17 cellular contexts compared by ENCODE assay signal in the genomic region with DNA sequence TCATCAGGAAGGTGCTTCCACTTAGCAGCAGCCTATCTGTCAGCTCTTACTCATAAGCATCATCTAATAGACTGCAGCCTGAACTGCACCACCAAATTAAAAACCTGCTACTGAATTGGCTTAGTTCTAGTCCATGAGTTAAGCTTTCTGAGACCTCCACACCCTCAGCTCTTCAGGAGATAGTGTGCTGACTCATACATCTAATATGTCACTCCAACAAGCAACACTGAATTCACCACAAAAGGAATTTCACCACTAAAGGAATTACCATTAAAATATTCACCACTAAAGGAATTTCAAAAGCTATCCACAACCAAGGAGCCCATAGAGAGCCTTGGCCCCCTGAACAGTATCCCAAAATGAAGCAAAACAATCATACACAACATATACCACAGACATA.
DNase-seq lines count a peak whose midpoint lies in the region; ATAC-seq and TF ChIP-seq lines count a peak whose summit lies in the region.
"Had no signal": no experiment of that assay in that cellular context is flagged by ENCODE, and none has a peak within 500 bp of the region (broad histone marks: within the 10 kb centered on the region; RNA-seq: fewer than 3 reads in every experiment).

No MANE protein-coding gene starts in this region.

- intact Hi-C loops in lower lobe of right lung (cut with DNase I) = no loop called here
- intact Hi-C loops in Caco-2 (cut with micrococcal nuclease; ENCODE audit: unreplicated experiment) = no loop called here

- H3K4me3 Mint-ChIP-seq in H9 (peak overlapping the region in 1 of 2 experiments; percentile 7; a peak in 1 of 5 replicates), neural progenitor cell (no peak overlapping the region), Caco-2 (ENCODE audit: unreplicated experiment) (no peak overlapping the region)
- H3K4me3 Mint-ChIP-seq: activated CD4-positive, alpha-beta memory T cell treated with anti-CD3 and anti-CD28 coated beads, Interleukin-2, amount 10 ng/mL, durations not matched to agents 7 days and 5 days; activated T-helper 1 cell treated with anti-CD3 and anti-CD28 coated beads, Interleukin-12 subunit alpha, Interleukin-12 subunit beta, Interleukin-2, Interleukin-4 antibody, amounts not matched to agents 30 ng/mL and 10 ng/mL and 1 ng/mL, durations not matched to agents 14 hours and 24 hours and 36 hours had no signal

- no peak overlapping the region for H2AK5ac ChIP-seq in H9 (ENCODE audit: insufficient read length, low read length)

- H3K36me3 ChIP-seq in neural progenitor cell (no peaks in the 10 kb centered on the region), lower lobe of right lung (no peaks in the 10 kb centered on the region), Caco-2 (ENCODE audit: control insufficient read depth, insufficient read depth, low read length) (no peaks in the 10 kb centered on the region)
- H3K36me3 ChIP-seq: pancreas had no signal

- no peaks in the 10 kb centered on the region for H3K27me3 ChIP-seq in H9 (ENCODE audit: insufficient read depth, low read length)
- H3K27me3 ChIP-seq in neural progenitor cell = no peaks in the 10 kb centered on the region
- H3K27me3 ChIP-seq in lower lobe of right lung (ENCODE audit: low read depth) = no peaks in the 10 kb centered on the region
- H3K27me3 ChIP-seq in Caco-2 (replicated peaks; ENCODE audit: control insufficient read depth, insufficient read depth, low read length) = no peaks in the 10 kb centered on the region
- H3K27me3 ChIP-seq: pancreas had no signal

- H2BK5ac ChIP-seq in H9 (ENCODE audit: insufficient read length, low read length) = no peak overlapping the region

- H3K79me2 ChIP-seq in H9 (ENCODE audit: insufficient read depth, low read length) = peaks cover 2% of the 10 kb centered on the region; the same call in 1 of the 2 replicates
- H3K79me2 ChIP-seq in neural progenitor cell (ENCODE audit: low read depth) = no peaks in the 10 kb centered on the region

- no peak overlapping the region for H2BK12ac ChIP-seq in H9 (ENCODE audit: insufficient read length, low read depth, low read length)

- DNase-seq in H9 = no peak
- DNase-seq in SW480 (ENCODE audit: low spot score) = peak; percentile 84
- DNase-seq in fibroblast of mammary gland (ENCODE audit: low read depth) = peak; percentile 58
- no peak for DNase-seq in neural progenitor cell (ENCODE audit: low spot score)
- DNase-seq in lower lobe of right lung = no peak
- no peak for DNase-seq in SHP77 (lab: John Stamatoyannopoulos, UW)
- no peak for DNase-seq in cerebellar cortex (ENCODE audit: low spot score)
- no peak for DNase-seq in Caco-2
- DNase-seq: activated CD4-positive, alpha-beta memory T cell treated with anti-CD3 and anti-CD28 coated beads, Interleukin-2, amount 10 ng/mL, durations not matched to agents 7 days and 5 days; amniotic stem cell; NCI-H2029 treated with DMSO at 0.1 percent for 48 hours; NCI-H526 treated with DMSO at 0.1 percent for 48 hours; pancreas; RPMI8226; substantia nigra; T-helper 9 cell had no signal

- H3K27ac Mint-ChIP-seq in H9 (peak overlapping the region; percentile 80 to 84 (median 81); a peak in 5 of 7 replicates), neural progenitor cell (peak overlapping the region; percentile 53), Caco-2 (ENCODE audit: unreplicated experiment) (no peak overlapping the region)
- H3K27ac Mint-ChIP-seq: activated CD4-positive, alpha-beta memory T cell treated with anti-CD3 and anti-CD28 coated beads, Interleukin-2, amount 10 ng/mL, durations not matched to agents 7 days and 5 days; activated T-helper 1 cell treated with anti-CD3 and anti-CD28 coated beads, Interleukin-12 subunit alpha, Interleukin-12 subunit beta, Interleukin-2, Interleukin-4 antibody, amounts not matched to agents 30 ng/mL and 10 ng/mL and 1 ng/mL, durations not matched to agents 14 hours and 24 hours and 36 hours had no signal

- TF ChIP-seq CTCF in H9 (conservative IDR thresholded peaks at IDR 0.05) = no peak
- TF ChIP-seq CTCF in fibroblast of mammary gland (conservative IDR thresholded peaks at IDR 0.05; ENCODE audit: control insufficient read depth, insufficient read depth, low read depth, low read length) = no peak
- TF ChIP-seq CTCF in neural progenitor cell (IDR thresholded peaks at IDR 0.05) = no peak
- TF ChIP-seq CTCF in lower lobe of right lung (IDR thresholded peaks at IDR 0.05) = no peak
- no peak for TF ChIP-seq CTCF in Caco-2 (IDR thresholded peaks at IDR 0.05; ENCODE audit: insufficient read depth in 1 of 2, low read depth in 1 of 2, low read length in 1 of 2, severe bottlenecking in 1 of 2, unreplicated experiment in 1 of 2)

- no peaks in the 10 kb centered on the region for H4K20me1 ChIP-seq in H9 (ENCODE audit: control insufficient read depth, insufficient read depth, insufficient read length)
- H4K20me1 ChIP-seq in neural progenitor cell (ENCODE audit: low read depth) = no peaks in the 10 kb centered on the region

- H3K18ac ChIP-seq in H9 (ENCODE audit: insufficient read length, low read depth, low read length) = no peak overlapping the region

- no peak overlapping the region for H3K14ac ChIP-seq in H9 (ENCODE audit: insufficient read depth, low read length)

- CTCF ChIA-PET in Caco-2 (lab: Charles Lee) = no interaction called here

- no peak for ATAC-seq in lower lobe of right lung
- ATAC-seq: pancreas had no signal

- H3K4me1 ChIP-seq in H9 (ENCODE audit: insufficient read depth, low read length) = peaks cover 2% of the 10 kb centered on the region; the same call in 1 of the 2 replicates
- H3K4me1 ChIP-seq in neural progenitor cell = peaks cover 8% of the 10 kb centered on the region
- H3K4me1 ChIP-seq in lower lobe of right lung = no peaks in the 10 kb centered on the region
- H3K4me1 ChIP-seq in Caco-2 = no peaks in the 10 kb centered on the region
- H3K4me1 ChIP-seq: pancreas had no signal

- no TSS peak for BruUV-seq in Caco-2 (replicated peaks; lab: Mats Ljungman, UMichigan)

- H3K9ac ChIP-seq in H9 (ENCODE audit: extremely low read depth, insufficient read length, low read length) (no peak overlapping the region), neural progenitor cell (no peak overlapping the region)

- peaks cover 11% of the 10 kb centered on the region for H3F3A ChIP-seq in neural progenitor cell (ENCODE audit: low read depth)

- H3K9me3 Mint-ChIP-seq in H9 (peaks cover 29 to 54% of the 10 kb centered on the region in 2 experiments), neural progenitor cell (peaks cover 11% of the 10 kb centered on the region), Caco-2 (ENCODE audit: unreplicated experiment) (no peaks in the 10 kb centered on the region)
- H3K9me3 Mint-ChIP-seq: activated T-helper 1 cell treated with anti-CD3 and anti-CD28 coated beads, Interleukin-12 subunit alpha, Interleukin-12 subunit beta, Interleukin-2, Interleukin-4 antibody, amounts not matched to agents 30 ng/mL and 10 ng/mL and 1 ng/mL, durations not matched to agents 14 hours and 24 hours and 36 hours had no signal

- no peak overlapping the region for H2BK20ac ChIP-seq in H9 (ENCODE audit: low read depth, low read length, poor library complexity, severe bottlenecking)

- no peak overlapping the region for H2AFZ ChIP-seq in H9 (ENCODE audit: low read length)
- H2AFZ ChIP-seq in neural progenitor cell (replicated peaks) = no peak overlapping the region

- H4K5ac ChIP-seq in H9 (ENCODE audit: insufficient read length, low read depth, low read length) = no peak overlapping the region

- H3K36me3 Mint-ChIP-seq in H9 (ENCODE audit: insufficient read depth in 1 of 3, low read depth in 3 of 3) (peaks cover 51 to 62% (median 54%) of the 10 kb centered on the region in 3 experiments), neural progenitor cell (no peaks in the 10 kb centered on the region), Caco-2 (ENCODE audit: insufficient read depth, unreplicated experiment) (no peaks in the 10 kb centered on the region)

- H3K4me3 ChIP-seq in fibroblast of mammary gland (ENCODE audit: control insufficient read depth, low read depth, low read length) (no peak overlapping the region), neural progenitor cell (no peak overlapping the region), lower lobe of right lung (no peak overlapping the region), Caco-2 (ENCODE audit: low read depth, low read length) (no peak overlapping the region)
- H3K4me3 ChIP-seq: pancreas had no signal

- H4K91ac ChIP-seq in H9 (ENCODE audit: insufficient read length, low read depth, low read length) = no peak overlapping the region

- H3K27me3 Mint-ChIP-seq in H9 (ENCODE audit: low read depth) (no peaks in the 10 kb centered on the region; the same call in 1 of the 2 replicates), neural progenitor cell (ENCODE audit: insufficient read depth, low read depth) (peaks cover 2% of the 10 kb centered on the region), Caco-2 (ENCODE audit: insufficient read depth, unreplicated experiment) (no peaks in the 10 kb centered on the region)
- H3K27me3 Mint-ChIP-seq: activated CD4-positive, alpha-beta memory T cell treated with anti-CD3 and anti-CD28 coated beads, Interleukin-2, amount 10 ng/mL, durations not matched to agents 7 days and 5 days had no signal

- peak overlapping the region; percentile 24 for H3K27ac ChIP-seq in H9 (ENCODE audit: insufficient read length, low read depth, low read length)
- H3K27ac ChIP-seq in neural progenitor cell = no peak overlapping the region
- no peak overlapping the region for H3K27ac ChIP-seq in lower lobe of right lung
- H3K27ac ChIP-seq: pancreas had no signal

- no peaks in the 10 kb centered on the region for H3K79me1 ChIP-seq in H9 (ENCODE audit: insufficient read depth, low read depth, low read length, poor library complexity, severe bottlenecking)

- no peak overlapping the region for H3K56ac ChIP-seq in H9 (ENCODE audit: insufficient read length, low read depth, low read length)

- H3K9me3 ChIP-seq in H9 (ENCODE audit: control insufficient read depth, low read depth, low read length) = no peaks in the 10 kb centered on the region
- H3K9me3 ChIP-seq in neural progenitor cell (ENCODE audit: low read depth) = no peaks in the 10 kb centered on the region
- H3K9me3 ChIP-seq in lower lobe of right lung = no peaks in the 10 kb centered on the region
- H3K9me3 ChIP-seq in Caco-2 = no peaks in the 10 kb centered on the region
- H3K9me3 ChIP-seq: pancreas had no signal

- no peak overlapping the region for H3T11ph ChIP-seq in H9 (ENCODE audit: low read length)

- no peak overlapping the region for H2BK120ac ChIP-seq in H9 (ENCODE audit: low read depth, low read length, poor library complexity, severe bottlenecking)

- H4K8ac ChIP-seq in H9 (replicated peaks; ENCODE audit: insufficient read length, low read depth, low read length) = no peak overlapping the region

- H3K4ac ChIP-seq in H9 (ENCODE audit: low read depth, low read length) = no peak overlapping the region

- POLR2A ChIA-PET in Caco-2 (lab: Charles Lee) = no interaction called here

- H3K4me1 Mint-ChIP-seq in H9 = peaks cover 30 to 37% of the 10 kb centered on the region in 2 experiments
- H3K4me1 Mint-ChIP-seq in neural progenitor cell = peaks cover 7% of the 10 kb centered on the region
- H3K4me1 Mint-ChIP-seq in Caco-2 (ENCODE audit: low read depth, unreplicated experiment) = no peaks in the 10 kb centered on the region
- H3K4me1 Mint-ChIP-seq: activated CD4-positive, alpha-beta memory T cell treated with anti-CD3 and anti-CD28 coated beads, Interleukin-2, amount 10 ng/mL, durations not matched to agents 7 days and 5 days had no signal

- H3K23me2 ChIP-seq in H9 (ENCODE audit: insufficient read length, low read depth, low read length, poor library complexity, severe bottlenecking) = no peaks in the 10 kb centered on the region

- H3K23ac ChIP-seq in H9 (ENCODE audit: insufficient read length, low read depth, low read length) = no peak overlapping the region

- no peak overlapping the region for H2BK15ac ChIP-seq in H9 (ENCODE audit: low read depth, low read length)

- H3K4me2 ChIP-seq in H9 (ENCODE audit: insufficient read depth, insufficient read length, low read length) (peak overlapping the region; percentile 23), neural progenitor cell (no peak overlapping the region)

Comparison
In these comparisons a context has a peak if more than half of its experiments do, and no peak if none do; other contexts are left out.
1. DNase-seq: peak in SW480 (single experiment) and fibroblast of mammary gland (single experiment); none in H9 (single experiment), neural progenitor cell (single experiment), lower lobe of right lung (single experiment), SHP77 (0 of 2), cerebellar cortex (single experiment) and Caco-2 (0 of 2).